2 cellular contexts compared by ENCODE assay signal in the genomic region with DNA sequence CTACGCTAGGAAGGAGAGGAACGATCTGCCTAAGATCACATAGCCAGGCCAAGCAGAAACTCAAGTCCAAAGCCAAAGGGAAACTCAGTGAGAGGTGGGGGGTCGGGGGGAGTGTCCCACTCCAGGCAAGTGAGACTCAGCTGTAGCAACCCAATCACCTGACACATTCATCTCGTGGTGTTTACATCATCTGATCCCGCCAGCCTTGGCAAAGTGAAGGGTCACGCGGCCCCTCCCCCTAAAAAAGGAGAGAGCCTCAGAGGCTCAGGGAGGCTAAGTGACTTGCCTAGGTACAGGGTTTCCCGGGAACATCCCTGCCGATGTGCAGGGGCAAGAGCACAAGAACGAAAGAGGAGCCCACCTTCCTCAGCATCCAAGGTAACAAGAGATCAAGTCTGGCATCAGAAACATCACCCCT.
TF ChIP-seq lines count a peak whose summit lies in the region.

No MANE protein-coding gene starts in this region.

TF ChIP-seq in A549, 52 proteins besides CTCF, POLR2A, EP300 and RAD21:
- TF ChIP-seq USF2 (IDR thresholded peaks at IDR 0.05) (peak; percentile 54), HES2 (IDR thresholded peaks at IDR 0.05) (no peak)

TF ChIP-seq in IMR-90, 13 proteins besides CTCF, POLR2A, EP300 and RAD21 (continued from another document):
- peak; percentile 81 for TF ChIP-seq USF2 (IDR thresholded peaks at IDR 0.05; ENCODE audit: low read depth, low read length)
TF ChIP-seq in IMR-90: peak in this region for 2.
